13 cellular contexts compared by ENCODE assay signal in the genomic region with DNA sequence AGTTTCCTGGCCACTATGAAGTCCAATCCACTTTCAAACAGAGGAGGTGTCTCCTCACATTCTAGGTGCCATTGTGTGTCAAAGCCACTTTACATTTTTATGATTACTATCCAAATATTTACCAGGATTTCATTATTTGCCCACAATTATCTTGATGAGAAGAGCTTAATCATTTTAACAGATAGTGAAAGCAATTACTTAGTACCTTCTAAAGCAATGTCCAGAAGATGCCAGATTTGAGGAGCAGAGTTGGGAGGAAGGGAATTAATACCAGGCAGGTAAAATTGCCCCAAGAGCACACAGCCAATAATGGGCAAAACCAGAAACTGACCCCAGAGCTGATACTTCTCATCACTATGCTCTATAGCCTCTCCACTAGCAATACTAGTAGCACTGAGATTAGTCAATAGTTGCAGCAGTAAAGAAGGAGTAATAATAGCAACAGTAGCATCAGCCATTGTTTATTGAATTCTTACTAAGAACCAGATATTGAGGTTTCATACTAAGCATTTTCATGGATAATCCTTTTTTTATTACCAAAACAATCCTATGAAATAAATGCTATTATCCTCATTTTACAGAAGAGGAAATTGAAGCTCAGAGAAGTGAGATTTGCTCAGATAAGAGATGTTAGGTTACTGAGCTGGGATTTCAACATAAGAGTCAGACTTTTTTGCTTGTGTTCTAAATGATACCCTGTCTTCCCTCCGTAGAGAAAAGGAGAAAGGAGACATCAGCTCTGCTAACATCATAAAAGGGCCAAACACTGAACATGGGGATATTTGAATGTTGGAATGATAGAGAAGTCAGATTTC.
DNase-seq lines count a peak whose midpoint lies in the region; ATAC-seq, FAIRE-seq and TF ChIP-seq lines count a peak whose summit lies in the region.
"Had no signal": no experiment of that assay in that cellular context is flagged by ENCODE, and none has a peak within 500 bp of the region (broad histone marks: within the 10 kb centered on the region; RNA-seq: fewer than 3 reads in every experiment).

No MANE protein-coding gene starts in this region.

- ATAC-seq in A549 (no peak), PC-3 (no peak; the same call in 1 of the 2 replicates), GM21619 (IDR thresholded peaks at IDR 0.05; ENCODE audit: unreplicated experiment) (no peak), HG02884 (IDR thresholded peaks at IDR 0.05; ENCODE audit: unreplicated experiment) (no peak), GM18498 (IDR thresholded peaks at IDR 0.05; ENCODE audit: unreplicated experiment) (no peak)

- H3K9ac ChIP-seq in PC-3 (ENCODE audit: low read length), result no peak overlapping the region
- H3K9ac ChIP-seq: BLaER1 treated with 17β-estradiol and CSF1 and Interleukin-3, amounts not matched to agents 10 nM and 100 nM had no signal

- no peaks in the 10 kb centered on the region for H3K9me3 ChIP-seq in A549
- no peaks in the 10 kb centered on the region for H3K9me3 ChIP-seq in PC-3 (ENCODE audit: low read length)
- H3K9me3 ChIP-seq: MG63 had no signal

- peaks cover 12% of the 10 kb centered on the region for H3K4me1 ChIP-seq in A549
- peaks cover 26% of the 10 kb centered on the region for H3K4me1 ChIP-seq in PC-3 (ENCODE audit: insufficient read depth, low read length)

- no peak for TF ChIP-seq RAD21 in A549 (conservative IDR thresholded peaks at IDR 0.05 in 1 of 2, IDR thresholded peaks at IDR 0.05 in 1 of 2)

- H3K27ac ChIP-seq in A549, result peak overlapping the region; percentile 69 to 75
- peak overlapping the region; percentile 47 for H3K27ac ChIP-seq in PC-3 (ENCODE audit: low read length)
- H3K27ac ChIP-seq: BLaER1 treated with 17β-estradiol and CSF1 and Interleukin-3, amounts not matched to agents 10 nM and 100 nM had no signal

- WGBS in A549 (ENCODE audit: missing lambda C conversion rate), result 16% methylated on average over 1 of the region's 1 CpG

- 0 out of 2 replicates have a peak, but pooled peaks cover 3% of the 10 kb centered on the region for H3K9me2 ChIP-seq in PC-3 (replicated peaks; ENCODE audit: low read length)

- H3K4me2 ChIP-seq in A549 (peak overlapping the region; percentile 33; the same call in 2 of the 3 replicates), PC-3 (ENCODE audit: low read length) (0 out of 2 replicates have a peak overlapping the region, but pooled peaks have one; percentile 1)

- DNase-seq in A549 (ENCODE audit: low read depth in 1 of 2, low spot score in 1 of 2) (no peak), AG09309 (ENCODE audit: low read depth) (peak; percentile 13), PC-3 (peak; percentile 3), choroid plexus epithelial cell (ENCODE audit: low read depth) (peak; percentile 20), cardiac septum (ENCODE audit: low spot score) (no peak)
- DNase-seq: cortex of kidney, erythroblast, kidney had no signal

- CTCF ChIA-PET in A549 (lab: Yijun Ruan, JAX) (interaction anchor here (1.2 kb wide), 1 partner anchor 16 kb away, joined by 5 read pairs; no protein-coding TSS in a partner anchor), PC-3 (lab: Charles Lee) (no interaction called here)

- no peaks in the 10 kb centered on the region for H4K20me1 ChIP-seq in PC-3 (ENCODE audit: low read length)
- H4K20me1 ChIP-seq: BLaER1 treated with 17β-estradiol and CSF1 and Interleukin-3, amounts not matched to agents 10 nM and 100 nM had no signal

- TF ChIP-seq EP300 in A549 (IDR thresholded peaks at IDR 0.05), result no peak

- no peaks in the 10 kb centered on the region for H3K36me3 ChIP-seq in PC-3 (ENCODE audit: low read depth, low read length)
- H3K36me3 ChIP-seq: BLaER1 treated with 17β-estradiol and CSF1 and Interleukin-3, amounts not matched to agents 10 nM and 100 nM; MG63 had no signal

- no TSS peak for BruUV-seq in PC-3 (replicated peaks; lab: Mats Ljungman, UMichigan)

- H3F3A ChIP-seq in PC-3 (ENCODE audit: low read length, unreplicated experiment), result no peaks in the 10 kb centered on the region

- POLR2A ChIA-PET in A549 (lab: Yijun Ruan, JAX) (no interaction called here), PC-3 (lab: Charles Lee; ENCODE audit: unreplicated experiment) (no interaction called here)

- no peak for TF ChIP-seq POLR2A in A549 (IDR thresholded peaks at IDR 0.05; ENCODE audit: low read length)

- no peaks in the 10 kb centered on the region for H3K79me2 ChIP-seq in PC-3 (ENCODE audit: low read length)

- FAIRE-seq in A549 (lab: Jason Lieb, UNC), result no peak
- FAIRE-seq: kidney had no signal

- no peak for TF ChIP-seq CTCF in A549 (IDR thresholded peaks at IDR 0.05)
- TF ChIP-seq CTCF in AG09309 (IDR thresholded peaks at IDR 0.05; ENCODE audit: control insufficient read depth, insufficient read depth, low read depth, low read length, missing control alignments), result no peak
- TF ChIP-seq CTCF in PC-3 (conservative IDR thresholded peaks at IDR 0.05; ENCODE audit: low read depth, low read length), result no peak
- no peak for TF ChIP-seq CTCF in choroid plexus epithelial cell (conservative IDR thresholded peaks at IDR 0.05; ENCODE audit: low read depth, low read length)

- H3K27me3 ChIP-seq in PC-3 (ENCODE audit: low read length), result no peaks in the 10 kb centered on the region
- H3K27me3 ChIP-seq: BLaER1 treated with 17β-estradiol and CSF1 and Interleukin-3, amounts not matched to agents 10 nM and 100 nM; MG63 had no signal

- H3K4me3 ChIP-seq in A549 (no peak overlapping the region), AG09309 (ENCODE audit: control insufficient read depth, low read depth, low read length) (no peak overlapping the region), PC-3 (ENCODE audit: low read length) (no peak overlapping the region), choroid plexus epithelial cell (ENCODE audit: low read depth, low read length) (no peak overlapping the region)
- H3K4me3 ChIP-seq: BLaER1 treated with 17β-estradiol and CSF1 and Interleukin-3, amounts not matched to agents 10 nM and 100 nM; MG63 had no signal

- intact Hi-C loops in PC-3 (cut with micrococcal nuclease), result no loop called here
- intact Hi-C loops in cardiac septum (cut with DNase I), result no loop called here

- no peak overlapping the region for H2AFZ ChIP-seq in PC-3 (ENCODE audit: low read length)

TF ChIP-seq in A549, 52 proteins besides CTCF, POLR2A, EP300 and RAD21:
- TF ChIP-seq NPAS2 (CRISPR knock-in tag; IDR thresholded peaks at IDR 0.05; ENCODE audit: borderline replicate concordance) (no peak), HES2 (IDR thresholded peaks at IDR 0.05) (no peak), MAZ (IDR thresholded peaks at IDR 0.05; ENCODE audit: borderline replicate concordance, low read depth, low read length) (no peak), NFE2L2 (conservative IDR thresholded peaks at IDR 0.05; ENCODE audit: low read length) (no peak), KDM5A (IDR thresholded peaks at IDR 0.05) (no peak), E2F6 (IDR thresholded peaks at IDR 0.05; ENCODE audit: borderline replicate concordance, low read depth) (no peak)

Comparison
In these comparisons a context has a peak if more than half of its experiments do, and no peak if none do; other contexts are left out.
1. DNase-seq: peak in AG09309 (single experiment), PC-3 (single experiment) and choroid plexus epithelial cell (single experiment); none in A549 (0 of 2) and cardiac septum (single experiment).